27 cellular contexts compared by ENCODE assay signal in the genomic region with DNA sequence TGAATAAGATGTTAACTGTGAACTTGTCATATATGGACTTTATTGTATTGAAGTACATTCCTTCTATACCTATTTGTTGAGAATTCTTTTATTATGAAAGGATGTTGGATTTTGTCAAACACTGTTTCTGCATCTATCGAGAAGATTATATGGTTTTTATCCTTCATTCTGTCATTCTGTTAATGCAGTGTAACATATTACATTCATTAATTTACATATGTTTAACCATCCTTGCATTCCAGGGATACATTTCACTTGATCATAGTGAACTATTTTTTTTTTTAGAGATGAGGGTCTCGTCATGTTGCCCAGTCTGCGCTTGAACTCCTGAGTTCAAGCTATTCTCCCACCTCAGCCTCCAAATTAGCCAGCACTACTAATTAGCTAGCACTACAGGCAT. TPM values are rescaled to one million over a fixed set of nuclear protein-coding genes. Genes with fewer than 3 reads are reported as not detected.
"Had no signal": no experiment of that assay in that cellular context is flagged by ENCODE, and none has a peak within 500 bp of the region (broad histone marks: within the 10 kb centered on the region; RNA-seq: fewer than 3 reads in every experiment).

No MANE protein-coding gene starts in this region.

- H3K27ac ChIP-seq: coronary artery, esophagus squamous epithelium, heart right ventricle, lower lobe of right lung, neutrophil, parathyroid adenoma, right lobe of liver, suprapubic skin, uterus had no signal

- ATAC-seq: heart right ventricle; left ventricle myocardium superior; lower lobe of right lung; naive thymus-derived CD8-positive, alpha-beta T cell; right lobe of liver; stimulated activated naive B cell treated with anti-CD40 and anti-IgM and Interleukin-4, amounts not matched to agents 10 μg/mL and 1 μg/mL and 100 μg/mL, for 72 hours had no signal

- H3K9me3 Mint-ChIP-seq: stimulated activated naive CD8-positive, alpha-beta T cell treated with anti-CD3 and anti-CD28 coated beads, Interleukin-15, Interleukin-2, amounts not matched to agents 100 ng/mL and 50 ng/mL, for 24 hours had no signal

- H3K9ac ChIP-seq: parathyroid adenoma had no signal

- H3K27me3 ChIP-seq: esophagus squamous epithelium, neutrophil, right lobe of liver, suprapubic skin, uterus had no signal

- DNase-seq: dermis blood vessel endothelial cell; effector memory CD4-positive, alpha-beta T cell; erythroblast; esophagus squamous epithelium; foreskin melanocyte; glutamatergic neuron; heart right ventricle; hippocampal formation; islet precursor cell; left ventricle myocardium superior; lower lobe of right lung; naive thymus-derived CD8-positive, alpha-beta T cell; right lobe of liver; small intestine; stimulated activated CD4-positive, alpha-beta T cell treated with anti-CD3 and anti-CD28 coated beads, Interleukin-15, amount 100 ng/mL, for 24 hours; stimulated activated CD4-positive, alpha-beta T cell treated with anti-CD3 and anti-CD28 coated beads, Interleukin-2, amount 100 ng/mL, for 48 hours; stimulated activated naive B cell treated with anti-CD40 and anti-IgM and Interleukin-4, amounts not matched to agents 10 μg/mL and 1 μg/mL and 100 μg/mL, for 72 hours; trophoblast cell; uterus had no signal

- H3K27ac Mint-ChIP-seq: progenitor cell of endocrine pancreas; stimulated activated naive B cell treated with anti-CD40 and anti-IgM and Interleukin-4, amounts not matched to agents 10 μg/mL and 1 μg/mL and 100 μg/mL, for 72 hours; stimulated activated naive CD8-positive, alpha-beta T cell treated with anti-CD3 and anti-CD28 coated beads, Interleukin-15, Interleukin-2, amounts not matched to agents 100 ng/mL and 50 ng/mL, for 24 hours had no signal

- H2AFZ ChIP-seq: parathyroid adenoma had no signal

- H3K4me3 Mint-ChIP-seq: naive thymus-derived CD8-positive, alpha-beta T cell; neural crest cell; stimulated activated naive B cell treated with anti-CD40 and anti-IgM and Interleukin-4, amounts not matched to agents 10 μg/mL and 1 μg/mL and 100 μg/mL, for 72 hours; stimulated activated naive CD8-positive, alpha-beta T cell treated with anti-CD3 and anti-CD28 coated beads, Interleukin-15, Interleukin-2, amounts not matched to agents 100 ng/mL and 50 ng/mL, for 24 hours had no signal

- H3K4me1 ChIP-seq: esophagus squamous epithelium, heart right ventricle, lower lobe of right lung, parathyroid adenoma, right lobe of liver, suprapubic skin, uterus had no signal

- H3K9me3 ChIP-seq: neutrophil, right lobe of liver, suprapubic skin, uterus had no signal

- H3K27me3 Mint-ChIP-seq: naive thymus-derived CD8-positive, alpha-beta T cell; progenitor cell of endocrine pancreas had no signal

- H3K36me3 ChIP-seq: esophagus squamous epithelium, heart right ventricle, lower lobe of right lung, neutrophil, right lobe of liver, suprapubic skin, uterus had no signal

- H3K4me3 ChIP-seq: coronary artery, esophagus squamous epithelium, heart right ventricle, lower lobe of right lung, right lobe of liver, suprapubic skin, uterus had no signal

- H3K79me2 ChIP-seq: parathyroid adenoma had no signal

- H3K4me1 Mint-ChIP-seq: stimulated activated naive B cell treated with anti-CD40 and anti-IgM and Interleukin-4, amounts not matched to agents 10 μg/mL and 1 μg/mL and 100 μg/mL, for 72 hours had no signal

RNA-seq across cellular contexts. Expression of a gene that starts 54.5 kb away (rescaled TPM):
- total RNA-seq: myocyte had no signal
